20 cellular contexts compared by ENCODE assay signal in the genomic region with DNA sequence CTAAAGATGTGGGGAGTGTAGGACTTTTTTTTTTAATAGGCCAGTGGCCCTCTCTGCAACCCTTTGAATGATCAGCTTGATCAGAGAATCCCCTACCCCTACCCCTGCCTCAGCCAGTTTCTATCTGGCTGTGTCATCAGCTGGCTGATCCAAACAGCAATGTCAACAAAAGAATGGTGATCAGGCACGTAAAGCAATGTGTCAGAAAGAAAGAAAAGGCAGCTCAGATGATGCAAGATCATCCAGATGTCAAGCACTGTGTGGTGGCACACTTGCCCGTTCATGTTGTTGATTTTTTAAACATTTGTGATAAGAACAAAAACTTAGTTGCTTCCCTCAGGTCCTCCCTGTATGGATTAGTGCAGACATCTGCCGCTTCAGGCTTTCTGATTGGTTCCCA. TPM values are rescaled to one million over a fixed set of nuclear protein-coding genes. Genes with fewer than 3 reads are reported as not detected.
"Had no signal": no experiment of that assay in that cellular context is flagged by ENCODE, and none has a peak within 500 bp of the region (broad histone marks: within the 10 kb centered on the region; RNA-seq: fewer than 3 reads in every experiment).

No MANE protein-coding gene starts in this region.

- H3K4me1 ChIP-seq: gastrocnemius medialis, left ventricle myocardium inferior, upper lobe of right lung had no signal

- DNase-seq: activated CD4-positive, alpha-beta T cell treated with anti-CD3 and anti-CD28 coated beads, Interleukin-2, amount 50 U/mL, for 1 hour; activated CD8-positive, alpha-beta memory T cell treated with anti-CD3 and anti-CD28 coated beads, Interleukin-2, amount 50 U/mL, for 48 hours; activated effector memory CD4-positive, alpha-beta T cell treated with Interleukin-2 at 50 U/mL for 16 hours; activated naive CD4-positive, alpha-beta T cell treated with anti-CD3 and anti-CD28 coated beads, Interleukin-2, amount 50 U/mL, for 16 hours; activated T-cell treated with anti-CD3 and anti-CD28 coated beads, Interleukin-2, amount 50 U/mL, for 48 hours; aorta; cerebellar nuclear complex; cortex of kidney; gastrocnemius medialis; head of caudate nucleus; kidney glomerular epithelial cell; left ventricle myocardium inferior; occipital lobe; posterior cingulate gyrus; spleen; stimulated activated naive B cell treated with anti-CD40 and anti-IgM and Interleukin-4, amounts not matched to agents 10 μg/mL and 1 μg/mL and 100 μg/mL, for 72 hours; T-cell; upper lobe of right lung had no signal

- H3K9me3 ChIP-seq: gastrocnemius medialis, thoracic aorta, upper lobe of right lung had no signal

- H3K36me3 ChIP-seq: gastrocnemius medialis, left ventricle myocardium inferior, spleen, thoracic aorta, upper lobe of right lung had no signal

- H3K4me3 ChIP-seq: gastrocnemius medialis, left ventricle myocardium inferior, spleen, thoracic aorta, upper lobe of right lung had no signal

- H3K27ac ChIP-seq: gastrocnemius medialis, left ventricle myocardium inferior, spleen, thoracic aorta, upper lobe of right lung had no signal

RNA-seq across cellular contexts. Expression of a gene that starts 26.3 kb away (rescaled TPM):
- total RNA-seq: myocyte had no signal
